ENCODE assay signal across 1 cellular context in the genomic region with DNA sequence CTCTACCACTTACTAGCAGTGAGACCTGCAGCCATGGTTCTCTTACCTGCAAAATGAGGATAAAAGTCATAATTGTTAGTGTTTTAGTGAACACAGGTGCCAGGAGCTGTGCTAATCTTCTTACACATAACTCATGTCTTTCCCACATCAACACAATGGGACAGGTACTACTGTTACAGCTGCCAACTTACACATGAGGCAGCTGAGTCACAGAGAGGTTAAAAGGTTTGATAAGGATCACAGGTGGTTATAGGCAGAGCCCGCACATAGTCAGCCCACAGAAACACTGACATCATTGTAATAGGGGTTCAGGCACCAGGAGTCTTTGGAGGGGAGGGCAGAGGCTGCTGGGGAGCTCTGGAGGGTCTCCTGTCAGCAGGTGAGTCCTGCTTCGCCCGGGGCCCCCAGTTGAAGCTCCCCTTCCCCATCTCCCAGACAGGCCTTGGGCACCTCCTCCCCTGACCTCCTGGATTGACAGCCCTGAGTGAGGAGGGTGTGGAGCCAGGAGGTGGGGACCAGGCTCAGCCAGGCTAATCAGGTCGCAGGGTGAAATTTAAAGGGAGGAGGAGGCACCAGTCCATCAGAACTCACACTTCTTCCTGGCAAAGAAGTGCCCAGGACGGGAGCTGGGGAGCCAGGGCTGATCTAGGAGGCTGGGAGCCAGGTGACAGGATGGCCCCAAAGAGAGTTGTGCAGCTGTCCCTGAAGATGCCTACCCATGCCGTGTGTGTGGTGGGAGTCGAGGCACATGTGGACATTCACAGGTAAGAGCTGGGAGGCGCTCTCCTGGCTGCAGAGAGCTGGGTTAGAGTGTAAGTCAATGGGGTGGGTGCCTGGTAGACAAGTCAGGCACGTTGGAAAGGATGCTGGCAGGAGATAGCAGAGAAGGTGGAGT.
TF ChIP-seq lines count a peak whose summit lies in the region.

Gene PADI1 (plus strand): TSS at position 583 of the 895 bp plus-strand sequence. CDS start 90 bp downstream, at position 673.

TF ChIP-seq in IMR-90, 13 proteins besides CTCF, POLR2A, EP300 and RAD21:
- no peak for TF ChIP-seq BHLHE40 (IDR thresholded peaks at IDR 0.05; ENCODE audit: low read depth, low read length)
- TF ChIP-seq CHD1 (IDR thresholded peaks at IDR 0.05; ENCODE audit: low read depth, low read length), result no peak
- no peak for TF ChIP-seq MAZ (IDR thresholded peaks at IDR 0.05; ENCODE audit: borderline replicate concordance, low read depth, low read length)
- no peak for TF ChIP-seq NFE2L2 (IDR thresholded peaks at IDR 0.05; ENCODE audit: low read depth, low read length)
- TF ChIP-seq RCOR1 (IDR thresholded peaks at IDR 0.05; ENCODE audit: insufficient replicate concordance, low read length), result no peak
- no peak for TF ChIP-seq FOS (IDR thresholded peaks at IDR 0.05; ENCODE audit: low read depth, low read length)
- no peak for TF ChIP-seq MXI1 (IDR thresholded peaks at IDR 0.05; ENCODE audit: borderline replicate concordance, low read depth, low read length)
- no peak for TF ChIP-seq MAFK (IDR thresholded peaks at IDR 0.05; ENCODE audit: low read depth, low read length)
- TF ChIP-seq RFX5 (IDR thresholded peaks at IDR 0.05; ENCODE audit: low read depth, low read length), result no peak
- no peak for TF ChIP-seq USF2 (IDR thresholded peaks at IDR 0.05; ENCODE audit: low read depth, low read length)
- no peak for TF ChIP-seq SMC3 (IDR thresholded peaks at IDR 0.05; ENCODE audit: low read depth, low read length)
- no peak for TF ChIP-seq ELK1 (IDR thresholded peaks at IDR 0.05; ENCODE audit: borderline replicate concordance, low read depth, low read length)
- TF ChIP-seq CEBPB (IDR thresholded peaks at IDR 0.05; ENCODE audit: low read depth, low read length), result no peak
TF ChIP-seq in IMR-90: peak in this region for 0.
